In the genomic region with DNA sequence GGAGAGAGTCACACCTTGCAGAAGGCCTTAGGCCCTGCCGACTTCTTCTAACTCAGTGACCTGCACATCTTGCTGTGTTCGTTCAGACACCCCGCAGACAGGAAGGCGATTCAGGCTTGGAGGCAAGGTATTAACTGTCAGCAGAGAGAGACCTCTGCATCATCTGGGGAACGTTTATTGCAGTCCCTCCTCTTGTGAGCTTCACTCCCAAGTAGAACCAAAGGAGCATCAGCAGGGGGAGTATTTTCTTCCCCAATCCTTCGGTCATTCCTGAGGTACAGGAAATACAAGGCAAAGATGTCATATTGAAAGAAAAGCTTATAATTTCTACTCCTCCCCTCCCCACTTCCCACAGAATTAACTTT, we compare ENCODE assay signal across 9 cellular contexts.
DNase-seq lines count a peak whose midpoint lies in the region; TF ChIP-seq lines count a peak whose summit lies in the region.
"Had no signal": no experiment of that assay in that cellular context is flagged by ENCODE, and none has a peak within 500 bp of the region (broad histone marks: within the 10 kb centered on the region; RNA-seq: fewer than 3 reads in every experiment).

No MANE protein-coding gene starts in this region.

- H3K36me3 ChIP-seq in brain microvascular endothelial cell (replicated peaks) = no peaks in the 10 kb centered on the region

- no peak overlapping the region for H3K27ac ChIP-seq in brain microvascular endothelial cell

- H3K4me3 ChIP-seq in brain microvascular endothelial cell (ENCODE audit: low read depth, low read length) = no peak overlapping the region

- DNase-seq in GM04504 (ENCODE audit: low read depth) (peak; percentile 55), brain microvascular endothelial cell (no peak), iris pigment epithelial cell (ENCODE audit: low read depth) (peak; percentile 53), stromal cell of bone marrow (ENCODE audit: low read depth) (peak; percentile 49), SK-N-DZ (ENCODE audit: low spot score) (no peak), NK-92 (lab: John Stamatoyannopoulos, UW; ENCODE audit: unreplicated experiment) (no peak)
- no peak for DNase-seq in stimulated activated CD4-positive, alpha-beta T cell treated with anti-CD3 and anti-CD28 coated beads, Interleukin-2, amount 100 ng/mL, for 48 hours
- DNase-seq in central memory CD4-positive, alpha-beta T cell = no peak
- DNase-seq: activated B cell treated with CpG ODN at 0.5 μM for 24 hours had no signal

- in situ Hi-C loops in brain microvascular endothelial cell (cut with HindIII; ENCODE audit: low pct_ligation_motif_present, low sequenced_read_pairs) = no loop called here

- no peaks in the 10 kb centered on the region for H3K27me3 ChIP-seq in brain microvascular endothelial cell (replicated peaks)

- peak; percentile 44 for TF ChIP-seq CTCF in brain microvascular endothelial cell (IDR thresholded peaks at IDR 0.05; ENCODE audit: low read depth, low read length, missing control alignments)

Comparison
In these comparisons a context has a peak if more than half of its experiments do, and no peak if none do; other contexts are left out.
1. DNase-seq: peak in GM04504 (single experiment), iris pigment epithelial cell (single experiment) and stromal cell of bone marrow (single experiment); none in brain microvascular endothelial cell (single experiment), stimulated activated CD4-positive, alpha-beta T cell treated with anti-CD3 and anti-CD28 coated beads, Interleukin-2, amount 100 ng/mL, for 48 hours (0 of 2), SK-N-DZ (single experiment), central memory CD4-positive, alpha-beta T cell (single experiment) and NK-92 (single experiment).